In genomic region chrX:16628511-16628910, GRCh38 we compare ENCODE assay signal across 20 cellular contexts. TPM values are rescaled to one million over a fixed set of nuclear protein-coding genes. Genes with fewer than 3 reads are reported as not detected.
"Had no signal": no experiment of that assay in that cellular context is flagged by ENCODE, and none has a peak within 500 bp of the region (broad histone marks: within the 10 kb centered on the region; RNA-seq: fewer than 3 reads in every experiment).

No MANE protein-coding gene starts in this region.

RNA-seq across cellular contexts. Expression of gene S100G, which starts 21.4 kb away (rescaled TPM):
- total RNA-seq: activated B cell treated with CpG ODN at 0.5 μM for 24 hours; activated CD4-positive, alpha-beta T cell treated with anti-CD3 and anti-CD28 coated beads for 36 hours; activated naive CD4-positive, alpha-beta T cell treated with anti-CD3 and anti-CD28 coated beads, Interleukin-2, amount 50 U/mL, for 72 hours; activated T-helper 17 cell treated with anti-CD3 and anti-CD28 coated beads, Interleukin-2, amount 50 U/mL, for 72 hours; ascending aorta; colonic mucosa; dorsolateral prefrontal cortex; esophagus squamous epithelium; frontal cortex; left colon; lower leg skin; mucosa of descending colon; osteocyte; psoas muscle; right cardiac atrium; SJSA1; subcutaneous adipose tissue; T-helper 1 cell treated with Interleukin-12 subunit alpha and Interleukin-12 subunit beta and Interleukin-4 antibody, amounts not matched to agents 30 ng/mL and 1 ng/mL, for 36 hours; upper lobe of right lung had no signal
- polyA plus RNA-seq: neural cell, right cardiac atrium had no signal
